8 cellular contexts compared by ENCODE assay signal in genomic region chr19:20167020-20167644, GRCh38. TPM values are rescaled to one million over a fixed set of nuclear protein-coding genes. Genes with fewer than 3 reads are reported as not detected.
A peak's percentile ranks its signal among the peaks of the same experiment; 100 is the strongest.
DNase-seq lines count a peak whose midpoint lies in the region; ATAC-seq and TF ChIP-seq lines count a peak whose summit lies in the region.

Gene ZNF486 (plus strand): TSS chr19:20167214. CDS start chr19:20167331, 117 bp downstream.

- no peaks in the 10 kb centered on the region for H3K9me3 ChIP-seq in esophagus muscularis mucosa
- H3K9me3 ChIP-seq in mucosa of rectum (ENCODE audit: control insufficient read depth in 2 of 2, low read length in 2 of 2): no peaks in the 10 kb centered on the region

- peak; percentile 14 for TF ChIP-seq POLR2A in esophagus muscularis mucosa (IDR thresholded peaks at IDR 0.05; ENCODE audit: low read depth)

- WGBS in esophagus muscularis mucosa: 6% methylated on average over 7 of the region's 25 CpGs

- peak within 1 kb of the TSS; percentile 78 to 84 for H3K9ac ChIP-seq in mucosa of rectum (ENCODE audit: low read depth in 1 of 2, low read length in 2 of 2)

- peaks cover 7 to 16% (median 8%) of the 10 kb centered on the region in 4 donors for H3K4me1 ChIP-seq in esophagus muscularis mucosa
- H3K4me1 ChIP-seq in mucosa of rectum (ENCODE audit: control insufficient read depth in 2 of 2, insufficient read depth in 2 of 2, low read length in 2 of 2): peaks cover 0 to 3% of the 10 kb centered on the region in 2 donors

- H3K36me3 ChIP-seq in esophagus muscularis mucosa (peaks cover 0 to 18% (median 6%) of the 10 kb centered on the region in 4 donors), mucosa of rectum (ENCODE audit: control insufficient read depth in 2 of 2, insufficient read depth in 2 of 2, low read length in 2 of 2) (peaks cover 6 to 10% of the 10 kb centered on the region in 2 donors)

- TF ChIP-seq EP300 in esophagus muscularis mucosa (IDR thresholded peaks at IDR 0.05): no peak

- H3K27me3 ChIP-seq in esophagus muscularis mucosa (no peaks in the 10 kb centered on the region), mucosa of rectum (ENCODE audit: control insufficient read depth in 2 of 2, insufficient read depth in 2 of 2, low read length in 2 of 2) (no peaks in the 10 kb centered on the region)

- DNase-seq in NCI-H82 (lab: John Stamatoyannopoulos, UW) (peak; percentile 86), esophagus muscularis mucosa (ENCODE audit: extremely low spot score) (peak; percentile 99), ACHN (no peak)
- peak; percentile 85 for DNase-seq in activated T-cell treated with anti-CD3 and anti-CD28 coated beads, Interleukin-2, amount 50 U/mL, for 1 hour
- DNase-seq in stimulated activated CD8-positive, alpha-beta memory T cell treated with anti-CD3 and anti-CD28 coated beads, Interleukin-4, amount 100 ng/mL, for 1 hour (ENCODE audit: low read depth in 2 of 2, low spot score in 1 of 2): peak; percentile 68 to 85

- intact Hi-C loops in esophagus muscularis mucosa (cut with DNase I): no loop called here

- H3K27ac ChIP-seq in esophagus muscularis mucosa (replicated peaks in 1 of 4): peak within 1 kb of the TSS; percentile 69 to 80 (median 76)
- H3K27ac ChIP-seq in mucosa of rectum (ENCODE audit: low read depth in 2 of 2, low read length in 2 of 2): peak within 1 kb of the TSS; percentile 50 to 80

- no peak for TF ChIP-seq CTCF in esophagus muscularis mucosa (IDR thresholded peaks at IDR 0.05)

- in situ Hi-C loops in ACHN (cut with HindIII; ENCODE audit: low pct_ligation_motif_present, low pct_unique_long_range_greater_than_20kb, low sequenced_read_pairs): no loop called here

- ATAC-seq in HG02763 (IDR thresholded peaks at IDR 0.05; ENCODE audit: unreplicated experiment): peak; percentile 83

- H3K4me3 ChIP-seq in GM08714 (ENCODE audit: low read length) (peak within 1 kb of the TSS; percentile 85), esophagus muscularis mucosa (peak within 1 kb of the TSS; percentile 63 to 83 (median 70)), mucosa of rectum (ENCODE audit: low read length in 2 of 2) (peak within 1 kb of the TSS; percentile 77 to 95)

RNA-seq across cellular contexts. Expression of gene ZNF486, which starts in this region (rescaled TPM):
- total RNA-seq in esophagus muscularis mucosa: 1 to 10 TPM; 3.5 to 4.2 (median 3.9) TPM
